Comparison of ENCODE assay signal across 21 cellular contexts in the genomic region with DNA sequence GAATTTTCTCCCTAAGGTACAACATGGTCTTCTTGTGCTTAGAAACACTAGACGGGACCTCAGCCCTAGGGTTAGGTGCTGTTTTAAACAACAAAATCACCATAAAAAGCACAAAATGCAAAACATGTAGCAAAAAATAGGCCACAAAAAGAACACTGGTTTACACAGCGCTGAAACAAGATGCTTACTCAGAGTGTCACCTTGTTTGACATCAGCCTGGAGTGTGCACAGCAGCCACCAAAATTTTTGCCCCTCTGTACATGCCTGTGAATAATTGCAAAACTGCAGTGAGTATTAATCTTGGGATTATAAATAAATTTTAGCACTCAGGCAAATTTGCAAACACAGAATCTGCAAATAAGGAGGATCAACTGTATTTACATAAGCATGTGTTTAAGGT.
DNase-seq lines count a peak whose midpoint lies in the region; ATAC-seq, FAIRE-seq and TF ChIP-seq lines count a peak whose summit lies in the region.
"Had no signal": no experiment of that assay in that cellular context is flagged by ENCODE, and none has a peak within 500 bp of the region (broad histone marks: within the 10 kb centered on the region; RNA-seq: fewer than 3 reads in every experiment).

No MANE protein-coding gene starts in this region.

- H3K9me3 ChIP-seq in PC-3 (ENCODE audit: low read length), result no peaks in the 10 kb centered on the region
- H3K9me3 ChIP-seq: BLaER1, Caco-2, HAP-1 had no signal

- no peaks in the 10 kb centered on the region for H3K79me2 ChIP-seq in PC-3 (ENCODE audit: low read length)

- H3K4me2 ChIP-seq in PC-3 (ENCODE audit: low read length), result no peak overlapping the region
- H3K4me2 ChIP-seq: BLaER1 had no signal

- H2AFZ ChIP-seq in PC-3 (ENCODE audit: low read length), result no peak overlapping the region

- CTCF ChIA-PET in PC-3 (lab: Charles Lee), result no interaction called here

- no peaks in the 10 kb centered on the region for H3K9me2 ChIP-seq in PC-3 (replicated peaks; ENCODE audit: low read length)

- no TSS peak for BruUV-seq in PC-3 (replicated peaks; lab: Mats Ljungman, UMichigan)

- peak overlapping the region; percentile 90; the same call in 1 of the 2 replicates for H3K9ac ChIP-seq in PC-3 (ENCODE audit: low read length)
- H3K9ac ChIP-seq: BLaER1 had no signal

- H4K20me1 ChIP-seq in PC-3 (ENCODE audit: low read length), result no peaks in the 10 kb centered on the region
- H4K20me1 ChIP-seq: BLaER1 had no signal

- POLR2A ChIA-PET in PC-3 (lab: Charles Lee; ENCODE audit: unreplicated experiment), result no interaction called here

- H3K27me3 ChIP-seq in PC-3 (ENCODE audit: low read length), result no peaks in the 10 kb centered on the region
- H3K27me3 ChIP-seq: BLaER1 had no signal

- no peak for DNase-seq in GM12892 (ENCODE audit: insufficient read length)
- no peak for DNase-seq in PC-3
- no peak for DNase-seq in NCI-H1436 (lab: John Stamatoyannopoulos, UW)
- no peak for DNase-seq in stimulated activated CD4-positive, alpha-beta T cell treated with anti-CD3 and anti-CD28 coated beads, Interleukin-12 subunit alpha, Interleukin-12 subunit beta, amount 100 ng/mL, for 4 hours
- DNase-seq in cerebellar nuclear complex (lab: John Stamatoyannopoulos, UW), result no peak
- DNase-seq: Caco-2; CD4-positive, CD25-positive, alpha-beta regulatory T cell; CD8-positive, alpha-beta T cell; DMS153; DND-41; GOT3; HFFc6 had no signal

- intact Hi-C loops in PC-3 (cut with micrococcal nuclease), result loop anchor here (5.0 kb wide), 3 partner anchors 60 to 180 kb away; a partner anchor contains a TSS

- H3K4me3 ChIP-seq in PC-3 (ENCODE audit: low read length), result no peak overlapping the region
- H3K4me3 ChIP-seq: BLaER1, HAP-1 had no signal

- H3F3A ChIP-seq in PC-3 (ENCODE audit: low read length, unreplicated experiment), result peaks cover 8% of the 10 kb centered on the region

- peak; percentile 68 for FAIRE-seq in GM12892 (lab: Jason Lieb, UNC)
- FAIRE-seq: A204.1, G401.6, GM19239, H54 had no signal

- H3K4me1 ChIP-seq in PC-3 (ENCODE audit: insufficient read depth, low read length), result peaks cover 51% of the 10 kb centered on the region
- H3K4me1 ChIP-seq: BLaER1, Caco-2, HAP-1 had no signal

- peak; percentile 52 for ATAC-seq in GM18868 (IDR thresholded peaks at IDR 0.05; ENCODE audit: unreplicated experiment)
- ATAC-seq in PC-3, result no peak
- ATAC-seq: CD8-positive, alpha-beta T cell had no signal

- H3K36me3 ChIP-seq in PC-3 (ENCODE audit: low read depth, low read length), result no peaks in the 10 kb centered on the region
- H3K36me3 ChIP-seq: BLaER1, HAP-1 had no signal

- no peak for TF ChIP-seq CTCF in PC-3 (conservative IDR thresholded peaks at IDR 0.05; ENCODE audit: low read depth, low read length)

- TF ChIP-seq POLR2A in GM12892 (IDR thresholded peaks at IDR 0.05; ENCODE audit: low read depth, low read length), result no peak

- peak overlapping the region; percentile 99 for H3K27ac ChIP-seq in PC-3 (ENCODE audit: low read length)
- H3K27ac ChIP-seq: 22Rv1, BLaER1, C4-2B had no signal
